Comparison of ENCODE assay signal across 13 cellular contexts in genomic region chr6:162099685-162100084, GRCh38.
DNase-seq lines count a peak whose midpoint lies in the region; ATAC-seq, FAIRE-seq and TF ChIP-seq lines count a peak whose summit lies in the region.
"Had no signal": no experiment of that assay in that cellular context is flagged by ENCODE, and none has a peak within 500 bp of the region (broad histone marks: within the 10 kb centered on the region; RNA-seq: fewer than 3 reads in every experiment).

No MANE protein-coding gene starts in this region.

- peak overlapping the region; percentile 67 for H3K27ac Mint-ChIP-seq in activated naive CD8-positive, alpha-beta T cell treated with anti-CD3 and anti-CD28 coated beads for 36 hours
- H3K27ac Mint-ChIP-seq in T-cell, result no peak overlapping the region
- H3K27ac Mint-ChIP-seq in immature natural killer cell, result no peak overlapping the region

- H3K79me2 ChIP-seq in HepG2 (ENCODE audit: insufficient read depth, low read length), result no peaks in the 10 kb centered on the region

- no peaks in the 10 kb centered on the region for H3K36me3 ChIP-seq in HepG2 (replicated peaks in 1 of 2; ENCODE audit: control insufficient read depth in 1 of 2, insufficient read depth in 2 of 2, low read length in 2 of 2)
- H3K36me3 ChIP-seq: neutrophil, upper lobe of left lung had no signal

- no peaks in the 10 kb centered on the region for H3K27me3 Mint-ChIP-seq in activated naive CD8-positive, alpha-beta T cell treated with anti-CD3 and anti-CD28 coated beads for 36 hours
- H3K27me3 Mint-ChIP-seq in T-cell (no peaks in the 10 kb centered on the region), immature natural killer cell (ENCODE audit: low read depth in 3 of 3) (peaks cover 0 to 4% (median 2%) of the 10 kb centered on the region in 3 donors)

- peaks cover 18% of the 10 kb centered on the region for H3K9me3 Mint-ChIP-seq in activated naive CD8-positive, alpha-beta T cell treated with anti-CD3 and anti-CD28 coated beads for 36 hours
- H3K9me3 Mint-ChIP-seq in T-cell (peaks cover 9 to 20% (median 10%) of the 10 kb centered on the region in 3 donors), immature natural killer cell (peaks cover 0 to 27% (median 3%) of the 10 kb centered on the region in 6 donors)

- no peak overlapping the region for H3K4me3 ChIP-seq in HepG2 (replicated peaks in 1 of 3; ENCODE audit: insufficient read depth in 1 of 3, low read depth in 2 of 3, low read length in 3 of 3)
- H3K4me3 ChIP-seq: upper lobe of left lung had no signal

- no TSS peak for BruUV-seq in HepG2 (replicated peaks; lab: Mats Ljungman, UMichigan)

- no peak for TF ChIP-seq RAD21 in HepG2 (CRISPR knock-in tag; IDR thresholded peaks at IDR 0.05)

- H2AFZ ChIP-seq in HepG2 (ENCODE audit: low read length), result no peak overlapping the region

- intact Hi-C loops in left cardiac atrium (cut with DNase I), result no loop called here
- intact Hi-C loops in cardiac septum (cut with DNase I), result no loop called here
- intact Hi-C loops in HepG2 (cut with micrococcal nuclease; ENCODE audit: unreplicated experiment), result no loop called here

- TF ChIP-seq POLR2A in HepG2 (IDR thresholded peaks at IDR 0.05; ENCODE audit: insufficient read depth in 1 of 2, low read depth in 2 of 2, low read length in 2 of 2), result no peak

- H4K20me1 ChIP-seq in HepG2 (ENCODE audit: insufficient read depth, low read length), result no peaks in the 10 kb centered on the region

- no peak for FAIRE-seq in HepG2 (lab: Jason Lieb, UNC)

- H3K4me2 ChIP-seq in HepG2 (ENCODE audit: low read depth, low read length), result no peak overlapping the region

- no peaks in the 10 kb centered on the region for H3K4me1 ChIP-seq in HepG2 (ENCODE audit: insufficient read depth, low read length)
- H3K4me1 ChIP-seq: upper lobe of left lung had no signal

- peaks cover 5% of the 10 kb centered on the region for H3K36me3 Mint-ChIP-seq in activated naive CD8-positive, alpha-beta T cell treated with anti-CD3 and anti-CD28 coated beads for 36 hours
- H3K36me3 Mint-ChIP-seq in T-cell (peaks cover 3% of the 10 kb centered on the region), immature natural killer cell (no peaks in the 10 kb centered on the region)

- 6% methylated on average over 5 of the region's 5 CpGs for WGBS in HepG2 (ENCODE audit: low lambda C conversion rate)

- H3K9ac ChIP-seq in HepG2 (ENCODE audit: insufficient read depth, low read depth, low read length), result no peak overlapping the region

- in situ Hi-C loops in HepG2 (cut with HindIII; ENCODE audit: extremely low pct_ligation_motif_present, low pct_unique_long_range_greater_than_20kb), result no loop called here

- no peaks in the 10 kb centered on the region for H3K27me3 ChIP-seq in HepG2 (ENCODE audit: control insufficient read depth in 1 of 2, insufficient read depth in 2 of 2, low read length in 2 of 2)
- H3K27me3 ChIP-seq: neutrophil, upper lobe of left lung had no signal

- H3K4me1 Mint-ChIP-seq in activated naive CD8-positive, alpha-beta T cell treated with anti-CD3 and anti-CD28 coated beads for 36 hours, result peaks cover 3% of the 10 kb centered on the region
- H3K4me1 Mint-ChIP-seq in T-cell, result no peaks in the 10 kb centered on the region
- peaks cover 2 to 7% of the 10 kb centered on the region in 2 donors for H3K4me1 Mint-ChIP-seq in immature natural killer cell

- no peaks in the 10 kb centered on the region for H3K9me3 ChIP-seq in HepG2 (ENCODE audit: low read length)
- H3K9me3 ChIP-seq: neutrophil, upper lobe of left lung had no signal

- CTCF ChIA-PET in HepG2 (lab: Yijun Ruan, JAX; ENCODE audit: low intra/inter-chr PET ratio, low total read pairs), result no interaction called here
- CTCF ChIA-PET in T-cell (lab: Charles Lee), result no interaction called here

- POLR2A ChIA-PET in HepG2 (lab: Yijun Ruan, JAX), result no interaction called here
- POLR2A ChIA-PET in T-cell (lab: Charles Lee), result interaction anchor here in 1 of 2 donors (0.5 kb wide), 1 partner anchor 16 kb away, joined by 3 read pairs; no protein-coding TSS in a partner anchor

- DNase-seq in left cardiac atrium (peak; percentile 59), cardiac septum (ENCODE audit: low spot score) (no peak), HepG2 (ENCODE audit: low spot score) (peak; percentile 42), T-cell (no peak), immature natural killer cell (no peak), SHP77 treated with DMSO at 0.1 percent for 48 hours (lab: John Stamatoyannopoulos, UW) (no peak), NCI-H446 treated with DMSO at 0.1 percent for 48 hours (lab: John Stamatoyannopoulos, UW) (no peak)
- DNase-seq in activated naive CD8-positive, alpha-beta T cell treated with anti-CD3 and anti-CD28 coated beads for 36 hours, result peak; percentile 59
- DNase-seq: activated CD4-positive, CD25-positive, alpha-beta regulatory T cell treated with anti-CD3 and anti-CD28 coated beads, Interleukin-2, amount 50 U/mL, for 72 hours; GF-D8; NCI-H187; upper lobe of left lung had no signal

- TF ChIP-seq CTCF in HepG2 (CRISPR knock-in tag; IDR thresholded peaks at IDR 0.05), result no peak

- H3K27ac ChIP-seq in HepG2 (ENCODE audit: extremely low read length, insufficient read depth, low read length), result no peak overlapping the region
- H3K27ac ChIP-seq: neutrophil, upper lobe of left lung had no signal

- TF ChIP-seq EP300 in HepG2 (IDR thresholded peaks at IDR 0.05; ENCODE audit: low read depth in 2 of 2, low read length in 2 of 2) (peak in 1 of 2 experiments; percentile 42; a peak in 1 of 4 replicates), HepG2 (CRISPR knock-in tag; IDR thresholded peaks at IDR 0.05; ENCODE audit: borderline replicate concordance) (no peak)

- ATAC-seq in left cardiac atrium, result peak in 1 of 2 donors; percentile 82
- ATAC-seq in HepG2, result no peak; the same call in 2 of the 3 replicates
- no peak for ATAC-seq in T-cell (replicated peaks in 1 of 4)

- no peak overlapping the region for H3K4me3 Mint-ChIP-seq in activated naive CD8-positive, alpha-beta T cell treated with anti-CD3 and anti-CD28 coated beads for 36 hours
- H3K4me3 Mint-ChIP-seq in T-cell (no peak overlapping the region), immature natural killer cell (no peak overlapping the region)

TF ChIP-seq in HepG2, 621 proteins besides CTCF, POLR2A, EP300 and RAD21 (continues in another document):
- TF ChIP-seq SOX5 (CRISPR knock-in tag; IDR thresholded peaks at IDR 0.05; ENCODE audit: borderline replicate concordance) (0 out of 2 replicates have a peak, but pooled peaks have one; percentile 16), FOXA3 (CRISPR knock-in tag; IDR thresholded peaks at IDR 0.05) (0 out of 2 replicates have a peak, but pooled peaks have one; percentile 7), GABPA (IDR thresholded peaks at IDR 0.05; ENCODE audit: low read depth, low read length) (no peak), GABPA (CRISPR knock-in tag; IDR thresholded peaks at IDR 0.05; ENCODE audit: low read depth) (peak; percentile 43; the same call in 1 of the 2 replicates), FOSL2 (CRISPR knock-in tag; IDR thresholded peaks at IDR 0.05) (peak; percentile 87)
- TF ChIP-seq, protein P1, sequence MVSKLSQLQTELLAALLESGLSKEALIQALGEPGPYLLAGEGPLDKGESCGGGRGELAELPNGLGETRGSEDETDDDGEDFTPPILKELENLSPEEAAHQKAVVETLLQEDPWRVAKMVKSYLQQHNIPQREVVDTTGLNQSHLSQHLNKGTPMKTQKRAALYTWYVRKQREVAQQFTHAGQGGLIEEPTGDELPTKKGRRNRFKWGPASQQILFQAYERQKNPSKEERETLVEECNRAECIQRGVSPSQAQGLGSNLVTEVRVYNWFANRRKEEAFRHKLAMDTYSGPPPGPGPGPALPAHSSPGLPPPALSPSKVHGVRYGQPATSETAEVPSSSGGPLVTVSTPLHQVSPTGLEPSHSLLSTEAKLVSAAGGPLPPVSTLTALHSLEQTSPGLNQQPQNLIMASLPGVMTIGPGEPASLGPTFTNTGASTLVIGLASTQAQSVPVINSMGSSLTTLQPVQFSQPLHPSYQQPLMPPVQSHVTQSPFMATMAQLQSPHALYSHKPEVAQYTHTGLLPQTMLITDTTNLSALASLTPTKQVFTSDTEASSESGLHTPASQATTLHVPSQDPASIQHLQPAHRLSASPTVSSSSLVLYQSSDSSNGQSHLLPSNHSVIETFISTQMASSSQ (IDR thresholded peaks at IDR 0.05; ENCODE audit: low read depth), result no peak
- TF ChIP-seq, protein P1 (CRISPR knock-in tag; IDR thresholded peaks at IDR 0.05; ENCODE audit: borderline replicate concordance), result no peak
- TF ChIP-seq, protein P2, sequence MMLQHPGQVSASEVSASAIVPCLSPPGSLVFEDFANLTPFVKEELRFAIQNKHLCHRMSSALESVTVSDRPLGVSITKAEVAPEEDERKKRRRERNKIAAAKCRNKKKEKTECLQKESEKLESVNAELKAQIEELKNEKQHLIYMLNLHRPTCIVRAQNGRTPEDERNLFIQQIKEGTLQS (CRISPR knock-in tag; IDR thresholded peaks at IDR 0.05), result peak; percentile 22; the same call in 1 of the 2 replicates

Comparison
In these comparisons a context has a peak if more than half of its experiments do, and no peak if none do; other contexts are left out.
1. DNase-seq: peak in left cardiac atrium (single experiment), activated naive CD8-positive, alpha-beta T cell treated with anti-CD3 and anti-CD28 coated beads for 36 hours (single experiment) and HepG2 (single experiment); none in cardiac septum (single experiment), T-cell (0 of 34), immature natural killer cell (0 of 3), SHP77 treated with DMSO at 0.1 percent for 48 hours (single experiment) and NCI-H446 treated with DMSO at 0.1 percent for 48 hours (single experiment).